ENCODE assay signal across 22 cellular contexts in genomic region chr11:94196363-94196762, GRCh38.
DNase-seq lines count a peak whose midpoint lies in the region; ATAC-seq, FAIRE-seq and TF ChIP-seq lines count a peak whose summit lies in the region.
"Had no signal": no experiment of that assay in that cellular context is flagged by ENCODE, and none has a peak within 500 bp of the region (broad histone marks: within the 10 kb centered on the region; RNA-seq: fewer than 3 reads in every experiment).

No MANE protein-coding gene starts in this region.

- H3K27me3 ChIP-seq in PC-9 (ENCODE audit: insufficient read depth, low read depth) (no peaks in the 10 kb centered on the region), fibroblast of lung (ENCODE audit: control insufficient read depth, insufficient read depth, low read length) (no peaks in the 10 kb centered on the region), pancreas (no peaks in the 10 kb centered on the region)
- H3K27me3 ChIP-seq: SJCRH30 had no signal

- H3K9me2 ChIP-seq in PC-9 (ENCODE audit: insufficient read depth), result no peaks in the 10 kb centered on the region

- FAIRE-seq in pancreas (lab: Jason Lieb, UNC), result no peak
- no peak for FAIRE-seq in kidney (lab: Jason Lieb, UNC)
- FAIRE-seq: GM19239, RCC 7860, urothelium cell line had no signal

- no TSS peak for BruUV-seq in PC-9 (replicated peaks; lab: Mats Ljungman, UMichigan)

- no peak overlapping the region for H3K9ac ChIP-seq in fibroblast of lung (ENCODE audit: insufficient read depth, low read length)
- H3K9ac ChIP-seq in kidney (ENCODE audit: low read length in 2 of 2), result no peak overlapping the region

- peaks cover 14% of the 10 kb centered on the region for H3K4me1 ChIP-seq in PC-9 (replicated peaks; ENCODE audit: insufficient read depth)
- peaks cover 29% of the 10 kb centered on the region for H3K4me1 ChIP-seq in fibroblast of lung (ENCODE audit: control insufficient read depth, extremely low read depth, insufficient read depth, low read length)
- no peaks in the 10 kb centered on the region for H3K4me1 ChIP-seq in pancreas
- H3K4me1 ChIP-seq in kidney (ENCODE audit: control insufficient read depth in 1 of 2, insufficient read depth in 1 of 2, low read depth in 1 of 2, low read length in 2 of 2), result no peaks in the 10 kb centered on the region
- H3K4me1 ChIP-seq: SJCRH30 had no signal

- ATAC-seq in pancreas, result peak in 3 of 4 donors; percentile 53 to 63 (median 61)
- no peak for ATAC-seq in activated T-helper 17 cell treated with anti-CD3 and anti-CD28 coated beads, Interleukin-2, amount 50 U/mL, for 72 hours (replicated peaks)
- ATAC-seq: activated CD8-positive, alpha-beta T cell treated with anti-CD3 and anti-CD28 coated beads, Interleukin-2, amount 10 ng/mL, durations not matched to agents 7 days and 5 days; HCT116 had no signal

- no peaks in the 10 kb centered on the region for H3K79me2 ChIP-seq in PC-9 (ENCODE audit: low read depth)
- H3K79me2 ChIP-seq in fibroblast of lung (ENCODE audit: control insufficient read depth, insufficient read depth, low read length), result no peaks in the 10 kb centered on the region

- CTCF ChIA-PET in PC-9 (lab: Charles Lee), result no interaction called here

- no peak overlapping the region for H3K4me2 ChIP-seq in PC-9
- no peak overlapping the region for H3K4me2 ChIP-seq in fibroblast of lung (ENCODE audit: extremely low read depth, insufficient read depth, low read length)

- no peak overlapping the region for H3K27ac Mint-ChIP-seq in activated T-helper 17 cell treated with anti-CD3 and anti-CD28 coated beads, Interleukin-2, amount 50 U/mL, for 72 hours
- H3K27ac Mint-ChIP-seq: activated CD8-positive, alpha-beta T cell treated with anti-CD3 and anti-CD28 coated beads, Interleukin-2, amount 10 ng/mL, durations not matched to agents 7 days and 5 days; naive B cell had no signal

- POLR2A ChIA-PET in PC-9 (lab: Charles Lee; ENCODE audit: unreplicated experiment), result no interaction called here

- H3K9me3 Mint-ChIP-seq in activated T-helper 17 cell treated with anti-CD3 and anti-CD28 coated beads, Interleukin-2, amount 50 U/mL, for 72 hours, result no peaks in the 10 kb centered on the region
- H3K9me3 Mint-ChIP-seq: naive B cell had no signal

- 32 to 46% methylated on average over 4 of the region's 4 CpGs for WGBS in pancreas, 2 donors

- no peaks in the 10 kb centered on the region for H3K4me1 Mint-ChIP-seq in activated T-helper 17 cell treated with anti-CD3 and anti-CD28 coated beads, Interleukin-2, amount 50 U/mL, for 72 hours
- H3K4me1 Mint-ChIP-seq: CD14-positive monocyte had no signal

- H3K27ac ChIP-seq in PC-9, result no peak overlapping the region
- H3K27ac ChIP-seq in fibroblast of lung (ENCODE audit: insufficient read depth, low read length), result peak overlapping the region; percentile 23
- H3K27ac ChIP-seq in pancreas, result no peak overlapping the region
- H3K27ac ChIP-seq in kidney (ENCODE audit: low read depth in 2 of 2, low read length in 2 of 2), result no peak overlapping the region
- H3K27ac ChIP-seq: SJCRH30 had no signal

- intact Hi-C loops in PC-9 (cut with micrococcal nuclease; ENCODE audit: unreplicated experiment) (no loop called here), pancreas (cut with DNase I) (no loop called here), kidney (cut with DNase I) (no loop called here)

- no peaks in the 10 kb centered on the region for H3K36me3 ChIP-seq in PC-9 (ENCODE audit: low read depth)
- no peaks in the 10 kb centered on the region for H3K36me3 ChIP-seq in fibroblast of lung (ENCODE audit: control insufficient read depth, insufficient read depth, low read length)
- no peaks in the 10 kb centered on the region for H3K36me3 ChIP-seq in pancreas
- H3K36me3 ChIP-seq in kidney (ENCODE audit: control insufficient read depth in 1 of 2, insufficient read depth in 2 of 2, low read length in 2 of 2), result no peaks in the 10 kb centered on the region
- H3K36me3 ChIP-seq: SJCRH30 had no signal

- H3F3A ChIP-seq in PC-9 (ENCODE audit: insufficient read depth, low read depth), result no peaks in the 10 kb centered on the region

- TF ChIP-seq CTCF in PC-9 (conservative IDR thresholded peaks at IDR 0.05), result no peak
- no peak for TF ChIP-seq CTCF in fibroblast of lung (conservative IDR thresholded peaks at IDR 0.05 in 1 of 2, IDR thresholded peaks at IDR 0.05 in 1 of 2; ENCODE audit: low read depth in 1 of 2, low read length in 2 of 2)
- TF ChIP-seq CTCF in pancreas (IDR thresholded peaks at IDR 0.05), result no peak
- no peak for TF ChIP-seq CTCF in kidney (IDR thresholded peaks at IDR 0.05; ENCODE audit: borderline replicate concordance, extremely low read depth, insufficient read depth)

- H3K4me3 Mint-ChIP-seq in activated T-helper 17 cell treated with anti-CD3 and anti-CD28 coated beads, Interleukin-2, amount 50 U/mL, for 72 hours, result no peak overlapping the region
- H3K4me3 Mint-ChIP-seq: activated CD8-positive, alpha-beta T cell treated with anti-CD3 and anti-CD28 coated beads, Interleukin-2, amount 10 ng/mL, durations not matched to agents 7 days and 5 days; CD14-positive monocyte had no signal

- H3K36me3 Mint-ChIP-seq in activated T-helper 17 cell treated with anti-CD3 and anti-CD28 coated beads, Interleukin-2, amount 50 U/mL, for 72 hours (ENCODE audit: low read depth), result no peaks in the 10 kb centered on the region
- H3K36me3 Mint-ChIP-seq: CD14-positive monocyte, naive B cell had no signal

- H3K9me3 ChIP-seq in PC-9 (ENCODE audit: insufficient read depth, low read depth) (no peaks in the 10 kb centered on the region), fibroblast of lung (ENCODE audit: control insufficient read depth, insufficient read depth, low read depth, low read length) (no peaks in the 10 kb centered on the region), pancreas (no peaks in the 10 kb centered on the region), kidney (ENCODE audit: control insufficient read depth in 1 of 2, low read length in 2 of 2) (no peaks in the 10 kb centered on the region)
- H3K9me3 ChIP-seq: SJCRH30 had no signal

- DNase-seq in EH (ENCODE audit: low read depth) (peak; percentile 36), PC-9 (peak; percentile 6 to 75), fibroblast of lung (ENCODE audit: low read depth in 2 of 2) (peak; percentile 25 to 27), pancreas (peak in 1 of 6 donors; percentile 7), kidney (no peak), COLO668 (lab: John Stamatoyannopoulos, UW; ENCODE audit: unreplicated experiment) (no peak)
- DNase-seq: activated CD8-positive, alpha-beta T cell treated with anti-CD3 and anti-CD28 coated beads, Interleukin-2, amount 10 ng/mL, durations not matched to agents 7 days and 5 days; activated gamma-delta T cell; activated T-cell treated with anti-CD3 and anti-CD28 coated beads for 4 hours; mesendoderm; naive B cell; NCI-H1105; NCI-H2081 treated with DMSO at 0.1 percent for 48 hours; NCI-H345; SJCRH30; T-helper 1 cell had no signal

- no peak overlapping the region for H2AFZ ChIP-seq in PC-9
- no peak overlapping the region for H2AFZ ChIP-seq in fibroblast of lung (ENCODE audit: low read length)

- H4K20me1 ChIP-seq in PC-9 (ENCODE audit: insufficient read depth) (no peaks in the 10 kb centered on the region), fibroblast of lung (ENCODE audit: control insufficient read depth, extremely low read depth, insufficient read depth, low read length) (no peaks in the 10 kb centered on the region)

- H3K4me3 ChIP-seq in PC-9 (no peak overlapping the region), fibroblast of lung (replicated peaks in 1 of 4; ENCODE audit: control extremely low read depth in 1 of 4, insufficient read depth in 1 of 4, low read depth in 3 of 4, low read length in 4 of 4) (no peak overlapping the region), pancreas (no peak overlapping the region), kidney (ENCODE audit: low read length in 2 of 2) (no peak overlapping the region)
- H3K4me3 ChIP-seq: SJCRH30 had no signal

- H3K27me3 Mint-ChIP-seq in activated T-helper 17 cell treated with anti-CD3 and anti-CD28 coated beads, Interleukin-2, amount 50 U/mL, for 72 hours, result no peaks in the 10 kb centered on the region
- H3K27me3 Mint-ChIP-seq: naive B cell had no signal

Comparison
In these comparisons a context has a peak if more than half of its experiments do, and no peak if none do; other contexts are left out.
1. DNase-seq: peak in EH (single experiment), PC-9 (2 of 2) and fibroblast of lung (2 of 2); none in kidney (single experiment) and COLO668 (single experiment).